In the genomic region with DNA sequence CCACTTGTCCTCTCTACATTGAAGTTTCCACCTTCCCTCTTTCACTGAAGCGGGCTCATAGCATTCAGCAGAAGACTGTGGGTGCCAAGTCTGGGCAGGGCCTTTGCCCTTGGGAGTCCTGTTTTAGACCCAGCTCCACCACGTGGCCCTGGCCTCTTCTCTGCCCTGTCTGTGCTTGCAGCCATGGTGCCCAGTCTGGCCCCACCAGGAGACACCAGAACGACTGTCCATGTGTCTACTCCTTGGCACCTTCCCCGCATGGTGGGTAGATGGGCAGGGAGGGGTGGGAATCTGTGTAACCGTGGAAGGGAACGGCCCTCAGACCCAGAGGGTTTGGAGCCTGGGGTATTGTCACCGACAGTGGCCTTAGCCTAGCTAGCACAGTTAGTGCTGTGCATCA, we compare ENCODE assay signal across 21 cellular contexts.
"Had no signal": no experiment of that assay in that cellular context is flagged by ENCODE, and none has a peak within 500 bp of the region (broad histone marks: within the 10 kb centered on the region; RNA-seq: fewer than 3 reads in every experiment).

No MANE protein-coding gene starts in this region.

- DNase-seq: activated CD4-positive, alpha-beta T cell treated with anti-CD3 and anti-CD28 coated beads for 48 hours; activated CD4-positive, alpha-beta T cell treated with anti-CD3 and anti-CD28 coated beads, Interleukin-2, amount 50 U/mL, for 4 hours; activated CD4-positive, CD25-positive, alpha-beta regulatory T cell treated with anti-CD3 and anti-CD28 coated beads, Interleukin-2, amount 50 U/mL, for 72 hours; activated CD8-positive, alpha-beta T cell treated with anti-CD3 and anti-CD28 coated beads, Interleukin-2, amount 10 ng/mL, durations not matched to agents 7 days and 5 days; activated naive CD4-positive, alpha-beta T cell; activated naive CD8-positive, alpha-beta T cell treated with anti-CD3 and anti-CD28 coated beads, Interleukin-2, amount 50 U/mL, for 24 hours; activated T-cell treated with anti-CD3 and anti-CD28 coated beads, Interleukin-2, amount 50 U/mL, for 72 hours; amniotic stem cell; body of pancreas; central memory CD4-positive, alpha-beta T cell; MM.1S; NCI-H1105; NCI-H1436; NCI-H1694 treated with DMSO at 0.1 percent for 48 hours; NCI-H2029 treated with DMSO at 0.1 percent for 48 hours; NCI-H510A treated with DMSO at 0.1 percent for 48 hours; NCI-H69; PC-3; SHP77 treated with DMSO at 0.1 percent for 48 hours had no signal

- ATAC-seq: activated CD8-positive, alpha-beta T cell treated with anti-CD3 and anti-CD28 coated beads, Interleukin-2, amount 10 ng/mL, durations not matched to agents 7 days and 5 days; activated naive CD4-positive, alpha-beta T cell treated with anti-CD3 and anti-CD28 coated beads, Interleukin-2, amount 50 U/mL, for 72 hours; activated naive CD8-positive, alpha-beta T cell treated with anti-CD3 and anti-CD28 coated beads, Interleukin-2, amount 50 U/mL, for 24 hours; activated T-cell treated with anti-CD3 and anti-CD28 coated beads, Interleukin-2, amount 50 U/mL, for 72 hours; body of pancreas; PC-3; WTC11 had no signal
